Comparison of ENCODE assay signal across 11 cellular contexts in the genomic region with DNA sequence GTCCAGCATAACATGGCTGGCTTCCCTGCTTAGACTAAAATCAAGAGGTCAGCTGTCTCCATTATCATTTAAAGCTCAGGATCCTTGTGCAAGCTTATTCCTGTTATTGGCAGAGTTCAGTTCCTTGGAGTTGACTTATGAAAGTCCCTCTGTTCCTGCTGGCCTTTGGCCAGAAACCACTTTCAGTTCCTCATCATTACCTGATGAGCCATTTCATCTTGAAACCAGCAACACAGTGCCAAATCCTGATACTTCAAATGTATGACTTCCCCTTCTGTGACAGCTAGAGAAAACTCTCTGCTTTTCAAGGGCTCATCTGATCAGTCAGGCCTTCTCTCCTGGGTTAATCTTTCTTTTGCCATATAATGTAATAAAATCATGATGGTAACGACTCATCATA.
DNase-seq lines count a peak whose midpoint lies in the region; ATAC-seq and TF ChIP-seq lines count a peak whose summit lies in the region.
"Had no signal": no experiment of that assay in that cellular context is flagged by ENCODE, and none has a peak within 500 bp of the region (broad histone marks: within the 10 kb centered on the region; RNA-seq: fewer than 3 reads in every experiment).

No MANE protein-coding gene starts in this region.

- no peak for TF ChIP-seq CTCF in OCI-LY3 (IDR thresholded peaks at IDR 0.05; ENCODE audit: low read depth, low read length)

- no peaks in the 10 kb centered on the region for H3K79me2 ChIP-seq in OCI-LY3 (ENCODE audit: low read length)

- no peak overlapping the region for H3K4me3 ChIP-seq in OCI-LY3 (ENCODE audit: low read length)
- H3K4me3 ChIP-seq: heart left ventricle, pancreas had no signal

- H2AFZ ChIP-seq in OCI-LY3 (ENCODE audit: low read depth, low read length), result no peak overlapping the region

- no peaks in the 10 kb centered on the region for H4K20me1 ChIP-seq in OCI-LY3 (ENCODE audit: insufficient read depth, low read length)

- no peaks in the 10 kb centered on the region for H3K36me3 ChIP-seq in OCI-LY3 (replicated peaks; ENCODE audit: low read depth, low read length)
- H3K36me3 ChIP-seq: heart left ventricle, pancreas had no signal

- H3K4me2 ChIP-seq in OCI-LY3 (ENCODE audit: low read length), result peak overlapping the region; percentile 29

- H3K27ac ChIP-seq in OCI-LY3 (ENCODE audit: low read length), result peak overlapping the region; percentile 33
- H3K27ac ChIP-seq: heart left ventricle, pancreas had no signal

- peaks cover 22% of the 10 kb centered on the region for H3K4me1 ChIP-seq in OCI-LY3 (ENCODE audit: low read length)
- H3K4me1 ChIP-seq: heart left ventricle, pancreas had no signal

- ATAC-seq in GM19372 (IDR thresholded peaks at IDR 0.05; ENCODE audit: low read depth, unreplicated experiment) (peak; percentile 67), HG03064 (IDR thresholded peaks at IDR 0.05; ENCODE audit: low read depth, unreplicated experiment) (peak; percentile 63)
- ATAC-seq: heart left ventricle had no signal

- no peaks in the 10 kb centered on the region for H3K27me3 ChIP-seq in OCI-LY3 (ENCODE audit: low read depth, low read length)
- H3K27me3 ChIP-seq: heart left ventricle, pancreas had no signal

- H3K9ac ChIP-seq in OCI-LY3 (ENCODE audit: low read length), result no peak overlapping the region

- DNase-seq in A172 (ENCODE audit: low spot score) (peak; percentile 0), NCI-H446 (lab: John Stamatoyannopoulos, UW) (no peak), NCI-H1930 (lab: John Stamatoyannopoulos, UW) (no peak)
- DNase-seq in effector CD8-positive, alpha-beta T cell (lab: John Stamatoyannopoulos, UW), result no peak
- no peak for DNase-seq in activated CD4-positive, alpha-beta T cell treated with anti-CD3 and anti-CD28 coated beads, Interleukin-2, amount 50 U/mL, for 4 hours
- DNase-seq: H7 had no signal

- no peaks in the 10 kb centered on the region for H3K9me3 ChIP-seq in OCI-LY3 (ENCODE audit: insufficient read depth, low read length)
- H3K9me3 ChIP-seq: pancreas had no signal
